ENCODE assay signal across 8 cellular contexts in genomic region chr22:24437820-24438328, GRCh38.
A peak's percentile ranks its signal among the peaks of the same experiment; 100 is the strongest.
DNase-seq lines count a peak whose midpoint lies in the region; ATAC-seq and TF ChIP-seq lines count a peak whose summit lies in the region.

No MANE protein-coding gene starts in this region.

- POLR2A ChIA-PET in HEK293T (lab: Yijun Ruan, JAX), result no interaction called here

- CTCF ChIA-PET in HEK293T (lab: Yijun Ruan, JAX), result interaction anchor here (0.8 kb wide), 1 partner anchor 135 kb away, joined by 3 read pairs; no protein-coding TSS in a partner anchor

- TF ChIP-seq CTCF in AG10803 (conservative IDR thresholded peaks at IDR 0.05; ENCODE audit: low read length), result peak; percentile 27
- peak; percentile 22 for TF ChIP-seq CTCF in fibroblast of mammary gland (conservative IDR thresholded peaks at IDR 0.05; ENCODE audit: control insufficient read depth, insufficient read depth, low read depth, low read length)

- H3K4me3 ChIP-seq in AG10803 (ENCODE audit: low read length) (no peak overlapping the region), fibroblast of mammary gland (ENCODE audit: control insufficient read depth, low read depth, low read length) (no peak overlapping the region)

- ATAC-seq in GM18502 (IDR thresholded peaks at IDR 0.05; ENCODE audit: poor library complexity, unreplicated experiment), result peak; percentile 31

- DNase-seq in AG10803 (ENCODE audit: low read depth), result peak; percentile 16
- peak; percentile 33 for DNase-seq in OCI-M1 (lab: John Stamatoyannopoulos, UW)
- no peak for DNase-seq in fibroblast of mammary gland (ENCODE audit: low read depth)
- DNase-seq in NCI-H446 treated with DMSO at 0.1 percent for 48 hours (lab: John Stamatoyannopoulos, UW), result no peak
- no peak for DNase-seq in HCEC 1CT
- no peak for DNase-seq in activated CD4-positive, alpha-beta T cell treated with anti-CD3 and anti-CD28 coated beads, Interleukin-2, amount 50 U/mL, for 4 hours
- DNase-seq in HEK293T (ENCODE audit: extremely low spot score), result no peak

TF ChIP-seq in HEK293T, 16 proteins besides CTCF, POLR2A, EP300 and RAD21:
- TF ChIP-seq TARDBP (IDR thresholded peaks at IDR 0.05) (no peak), SUZ12 (IDR thresholded peaks at IDR 0.05) (no peak), ZNF384 (IDR thresholded peaks at IDR 0.05) (no peak), LEF1 (IDR thresholded peaks at IDR 0.05; ENCODE audit: borderline replicate concordance) (no peak), CTBP1 (IDR thresholded peaks at IDR 0.05; ENCODE audit: borderline replicate concordance) (no peak), BHLHE40 (IDR thresholded peaks at IDR 0.05; ENCODE audit: borderline replicate concordance) (no peak), ELF4 (IDR thresholded peaks at IDR 0.05) (no peak), ARNT (IDR thresholded peaks at IDR 0.05) (no peak), SP1 (IDR thresholded peaks at IDR 0.05) (no peak), FOXK2 (IDR thresholded peaks at IDR 0.05) (no peak), PKNOX1 (IDR thresholded peaks at IDR 0.05) (no peak)

Comparison
In these comparisons a context has a peak if more than half of its experiments do, and no peak if none do; other contexts are left out.
1. DNase-seq: peak in AG10803 (single experiment) and OCI-M1 (single experiment); none in fibroblast of mammary gland (single experiment), NCI-H446 treated with DMSO at 0.1 percent for 48 hours (single experiment), HCEC 1CT (single experiment), activated CD4-positive, alpha-beta T cell treated with anti-CD3 and anti-CD28 coated beads, Interleukin-2, amount 50 U/mL, for 4 hours (0 of 2) and HEK293T (single experiment).